In genomic region chr9:86614871-86615849, GRCh38 we compare ENCODE assay signal across 9 cellular contexts.
DNase-seq lines count a peak whose midpoint lies in the region; ATAC-seq, FAIRE-seq and TF ChIP-seq lines count a peak whose summit lies in the region.
"Had no signal": no experiment of that assay in that cellular context is flagged by ENCODE, and none has a peak within 500 bp of the region (broad histone marks: within the 10 kb centered on the region; RNA-seq: fewer than 3 reads in every experiment).

No MANE protein-coding gene starts in this region.

- WGBS in GM12878 (ENCODE audit: insufficient coverage, insufficient replicate concordance, low lambda C conversion rate, missing lambda C conversion rate), result under 1% methylated on average over 6 of the region's 6 CpGs
- 78% methylated on average over 6 of the region's 6 CpGs for WGBS in liver

- no peaks in the 10 kb centered on the region for H3K27me3 ChIP-seq in GM12878 (replicated peaks in 1 of 2; ENCODE audit: control insufficient read depth in 2 of 2, insufficient read depth in 2 of 2, low read length in 1 of 2)
- H3K27me3 ChIP-seq in liver (ENCODE audit: control insufficient read depth in 4 of 4, insufficient read depth in 4 of 4, low read length in 3 of 4), result peaks cover 0 to 3% (median 0%) of the 10 kb centered on the region in 4 donors

- ATAC-seq in GM12878, result peak; percentile 51; the same call in 2 of the 3 replicates
- no peak for ATAC-seq in HG02938 (IDR thresholded peaks at IDR 0.05; ENCODE audit: unreplicated experiment)

- BruUV-seq in GM12878 (replicated peaks; lab: Mats Ljungman, UMichigan), result no TSS peak

- no peaks in the 10 kb centered on the region for H3K79me2 ChIP-seq in GM12878 (ENCODE audit: control insufficient read depth, insufficient read depth, low read length)

- no peaks in the 10 kb centered on the region for H3K36me3 ChIP-seq in GM12878 (ENCODE audit: control insufficient read depth in 2 of 2, insufficient read depth in 2 of 2, low read length in 1 of 2)
- H3K36me3 ChIP-seq in liver (ENCODE audit: control insufficient read depth in 4 of 4, insufficient read depth in 3 of 4, low read depth in 1 of 4, low read length in 3 of 4), result no peaks in the 10 kb centered on the region

- no peak overlapping the region for H2AFZ ChIP-seq in GM12878 (ENCODE audit: control insufficient read depth, low read depth, low read length)

- H3K4me1 ChIP-seq in GM12878 (ENCODE audit: control insufficient read depth, insufficient read depth, low read length), result no peaks in the 10 kb centered on the region
- H3K4me1 ChIP-seq in liver (ENCODE audit: control insufficient read depth in 4 of 4, insufficient read depth in 4 of 4, low read length in 3 of 4), result no peaks in the 10 kb centered on the region

- intact Hi-C loops in GM12878 (cut with micrococcal nuclease; ENCODE audit: unreplicated experiment), result loop anchor here (5.0 kb wide), 1 partner anchor 707 kb away; no protein-coding TSS in a partner anchor

- TF ChIP-seq CTCF in GM12878 (IDR thresholded peaks at IDR 0.05 in 2 of 3, conservative IDR thresholded peaks at IDR 0.05 in 1 of 3; ENCODE audit: control insufficient read depth in 2 of 3, extremely low read depth in 1 of 3, insufficient read depth in 1 of 3, low read depth in 3 of 3, low read length in 3 of 3), result peak; percentile 22 to 45 (median 31); a peak in 3 of 6 replicates
- TF ChIP-seq CTCF in liver (IDR thresholded peaks at IDR 0.05; ENCODE audit: low read depth, low read length, missing input control), result peak; percentile 40

- H4K20me1 ChIP-seq in GM12878 (ENCODE audit: control insufficient read depth, insufficient read depth), result no peaks in the 10 kb centered on the region

- no peak for TF ChIP-seq EP300 in GM12878 (IDR thresholded peaks at IDR 0.05; ENCODE audit: borderline replicate concordance in 1 of 2, control insufficient read depth in 1 of 2, low read depth in 2 of 2, low read length in 2 of 2)

- H3K4me3 ChIP-seq in GM12878 (no peak overlapping the region), liver (ENCODE audit: low read depth in 1 of 3, low read length in 3 of 3) (no peak overlapping the region)

- CTCF ChIA-PET in GM12878 (lab: Yijun Ruan, JAX), result interaction anchor here (1.3 to 2.3 kb wide), 3 partner anchors 10 to 710 kb away, joined by 4 to 9 read pairs (median 4); no protein-coding TSS in a partner anchor

- no peak overlapping the region for H3K9ac ChIP-seq in GM12878 (ENCODE audit: control insufficient read depth, insufficient read depth, low read length)
- no peak overlapping the region for H3K9ac ChIP-seq in liver (ENCODE audit: low read depth in 1 of 2, low read length in 2 of 2)

- RAD21 ChIA-PET in GM12878 (lab: Charles Lee; ENCODE audit: unreplicated experiment), result no interaction called here

- no peak overlapping the region for H3K4me2 ChIP-seq in GM12878 (ENCODE audit: control insufficient read depth, insufficient read depth)

- SMC1A ChIA-PET in GM12878 (lab: Charles Lee; ENCODE audit: uncharacterized antibody, unreplicated experiment), result interaction anchor here (0.8 to 1.1 kb wide), 3 partner anchors 69 to 710 kb away, joined by 3 to 4 read pairs (median 3); no protein-coding TSS in a partner anchor

- H3K9me3 ChIP-seq in GM12878 (replicated peaks; ENCODE audit: control insufficient read depth, insufficient read depth, low read length) (no peaks in the 10 kb centered on the region), liver (ENCODE audit: control insufficient read depth in 4 of 4, low read length in 3 of 4) (no peaks in the 10 kb centered on the region)

- H3K27ac ChIP-seq in GM12878 (ENCODE audit: control insufficient read depth, insufficient read depth), result no peak overlapping the region
- H3K27ac ChIP-seq in liver (ENCODE audit: low read depth in 1 of 2, low read length in 2 of 2), result no peak overlapping the region

- FAIRE-seq in GM12878 (lab: Jason Lieb, UNC) (no peak), GM12891 (lab: Jason Lieb, UNC) (no peak)

- no peak for TF ChIP-seq POLR2A in GM12878 (IDR thresholded peaks at IDR 0.05; ENCODE audit: low read depth, low read length)
- no peak for TF ChIP-seq POLR2A in GM12891 (IDR thresholded peaks at IDR 0.05; ENCODE audit: low read depth, low read length)

- TF ChIP-seq RAD21 in GM12878 (IDR thresholded peaks at IDR 0.05; ENCODE audit: insufficient read depth, low read depth, low read length), result 0 out of 2 replicates have a peak, but pooled peaks have one; percentile 23
- peak; percentile 51 to 69 for TF ChIP-seq RAD21 in liver (IDR thresholded peaks at IDR 0.05)

- peak; percentile 26 for DNase-seq in CD1c-positive myeloid dendritic cell (ENCODE audit: extremely low spot score)
- DNase-seq in HS-27A (ENCODE audit: low read depth), result peak; percentile 34
- no peak for DNase-seq in GM12878 (ENCODE audit: low read depth, low spot score)
- DNase-seq in SHP77 (lab: John Stamatoyannopoulos, UW), result no peak
- no peak for DNase-seq in DMS153 treated with DMSO at 0.1 percent for 48 hours (lab: John Stamatoyannopoulos, UW; ENCODE audit: unreplicated experiment)
- DNase-seq in GM12891 (ENCODE audit: insufficient read length, low spot score), result no peak
- DNase-seq: stimulated activated CD4-positive, alpha-beta T cell treated with anti-CD3 and anti-CD28 coated beads, Interleukin-12 subunit alpha, Interleukin-12 subunit beta, amount 100 ng/mL, for 4 hours had no signal

- in situ Hi-C loops in GM12878 (cut with MboI), result loop anchor here (10.0 kb wide), 1 partner anchor 710 kb away; no protein-coding TSS in a partner anchor

- POLR2A ChIA-PET in GM12878 (lab: Charles Lee), result no interaction called here

TF ChIP-seq in liver, 16 proteins besides CTCF, POLR2A, EP300 and RAD21:
- TF ChIP-seq GABPA (IDR thresholded peaks at IDR 0.05 in 1 of 2, conservative IDR thresholded peaks at IDR 0.05 in 1 of 2), result no peak
- TF ChIP-seq REST (IDR thresholded peaks at IDR 0.05), result no peak
- TF ChIP-seq FOXA1 (IDR thresholded peaks at IDR 0.05), result no peak
- no peak for TF ChIP-seq EGR1 (IDR thresholded peaks at IDR 0.05; ENCODE audit: low read depth in 2 of 2)
- no peak for TF ChIP-seq NR2F2 (IDR thresholded peaks at IDR 0.05)

TF ChIP-seq in GM12891, 5 proteins besides CTCF, POLR2A, EP300 and RAD21:
- TF ChIP-seq POU2F2 (IDR thresholded peaks at IDR 0.05; ENCODE audit: low read depth, low read length) (no peak), TAF1 (IDR thresholded peaks at IDR 0.05; ENCODE audit: low read depth, low read length) (no peak), SPI1 (IDR thresholded peaks at IDR 0.05; ENCODE audit: low read depth, low read length) (no peak), PAX5 (IDR thresholded peaks at IDR 0.05; ENCODE audit: insufficient read depth, low read length, severe bottlenecking) (no peak), POLR2AphosphoS5 (IDR thresholded peaks at IDR 0.05; ENCODE audit: low read depth, low read length) (no peak)

Comparison
In these comparisons a context has a peak if more than half of its experiments do, and no peak if none do; other contexts are left out.
1. DNase-seq: peak in CD1c-positive myeloid dendritic cell (single experiment) and HS-27A (single experiment); none in GM12878 (single experiment), SHP77 (0 of 2), DMS153 treated with DMSO at 0.1 percent for 48 hours (single experiment) and GM12891 (single experiment).